ENCODE assay signal across 22 cellular contexts in genomic region chr14:97058071-97058470, GRCh38.
DNase-seq lines count a peak whose midpoint lies in the region; ATAC-seq lines count a peak whose summit lies in the region.
"Had no signal": no experiment of that assay in that cellular context is flagged by ENCODE, and none has a peak within 500 bp of the region (broad histone marks: within the 10 kb centered on the region; RNA-seq: fewer than 3 reads in every experiment).

No MANE protein-coding gene starts in this region.

- peak overlapping the region; percentile 5; the same call in 1 of the 2 replicates for H3K4me2 ChIP-seq in BLaER1
- H3K4me2 ChIP-seq: KMS-11 had no signal

- H3K4me1 ChIP-seq in BLaER1 = peaks cover 8% of the 10 kb centered on the region
- H3K4me1 ChIP-seq: HAP-1, Peyer's patch, SJSA1 had no signal

- no peaks in the 10 kb centered on the region for H3K27me3 ChIP-seq in BLaER1
- H3K27me3 ChIP-seq: Peyer's patch, SJSA1 had no signal

- no peaks in the 10 kb centered on the region for H4K20me1 ChIP-seq in BLaER1

- no peak overlapping the region for H3K9ac ChIP-seq in BLaER1
- H3K9ac ChIP-seq: GM23248, KMS-11 had no signal

- H3K9me3 ChIP-seq in BLaER1 = no peaks in the 10 kb centered on the region
- H3K9me3 ChIP-seq: HAP-1, Peyer's patch, SJSA1 had no signal

- no peaks in the 10 kb centered on the region for H3K36me3 ChIP-seq in BLaER1
- H3K36me3 ChIP-seq: HAP-1, Peyer's patch, SJSA1 had no signal

- ATAC-seq in GM18909 (IDR thresholded peaks at IDR 0.05; ENCODE audit: poor library complexity, unreplicated experiment) (no peak), GM18907 (IDR thresholded peaks at IDR 0.05; ENCODE audit: unreplicated experiment) (no peak)

- no peak overlapping the region for H3K27ac ChIP-seq in BLaER1
- H3K27ac ChIP-seq: GM23248, KMS-11, Peyer's patch, SJSA1 had no signal

- peak; percentile 4 for DNase-seq in M059J (ENCODE audit: low read depth)
- peak; percentile 61 for DNase-seq in NCI-H748 treated with DMSO at 0.1 percent for 48 hours (lab: John Stamatoyannopoulos, UW)
- peak; percentile 66 for DNase-seq in islet precursor cell
- DNase-seq in Ammon's horn (ENCODE audit: low spot score) = no peak
- DNase-seq: CD4-positive, alpha-beta T cell; COR-L47; GDM1; GM23248; IMR-90; NCI-H1105; NCI-H1694 treated with DMSO at 0.1 percent for 48 hours; NCI-H2081 treated with DMSO at 0.1 percent for 48 hours; NCI-H510A treated with DMSO at 0.1 percent for 48 hours; NCI-H82; Peyer's patch; T1000 had no signal

- no peak overlapping the region for H3K4me3 ChIP-seq in BLaER1
- H3K4me3 ChIP-seq: GM23248, HAP-1, Peyer's patch, SJSA1 had no signal
